8 cellular contexts compared by ENCODE assay signal in genomic region chr1:202349263-202349928, GRCh38.
DNase-seq lines count a peak whose midpoint lies in the region; TF ChIP-seq lines count a peak whose summit lies in the region.

No MANE protein-coding gene starts in this region.

- DNase-seq in DMS 273 (lab: John Stamatoyannopoulos, UW; ENCODE audit: unreplicated experiment) (peak; percentile 56), DMS 273 treated with DMSO at 0.1 percent for 48 hours (lab: John Stamatoyannopoulos, UW) (no peak), HuH-7 (ENCODE audit: low spot score) (peak; percentile 16), fibroblast of mammary gland (ENCODE audit: low read depth) (peak; percentile 79), DMS153 treated with DMSO at 0.1 percent for 48 hours (lab: John Stamatoyannopoulos, UW; ENCODE audit: unreplicated experiment) (no peak), NCI-H774 (lab: John Stamatoyannopoulos, UW) (no peak)

- peak overlapping the region; percentile 97 for H3K4me3 ChIP-seq in fibroblast of mammary gland (ENCODE audit: control insufficient read depth, low read depth, low read length)

- H3K27ac ChIP-seq in VCaP = peak overlapping the region; percentile 82

- peaks cover 27% of the 10 kb centered on the region for H3K4me1 Mint-ChIP-seq in nephron

- peak overlapping the region; percentile 57 to 83 (median 74) for H3K27ac Mint-ChIP-seq in nephron

- no peak for TF ChIP-seq CTCF in VCaP (conservative IDR thresholded peaks at IDR 0.05)
- no peak for TF ChIP-seq CTCF in fibroblast of mammary gland (conservative IDR thresholded peaks at IDR 0.05; ENCODE audit: control insufficient read depth, insufficient read depth, low read depth, low read length)
- TF ChIP-seq CTCF in nephron (IDR thresholded peaks at IDR 0.05; ENCODE audit: unreplicated experiment in 3 of 3) = no peak

- no peaks in the 10 kb centered on the region for H3K9me3 Mint-ChIP-seq in nephron

- H3K36me3 Mint-ChIP-seq in nephron (ENCODE audit: low read depth) = no peaks in the 10 kb centered on the region

- no peaks in the 10 kb centered on the region for H3K27me3 Mint-ChIP-seq in nephron (ENCODE audit: low read depth)

- H3K4me3 Mint-ChIP-seq in nephron = peak overlapping the region; percentile 89 to 97 (median 93)

Comparison
In these comparisons a context has a peak if more than half of its experiments do, and no peak if none do; other contexts are left out.
1. DNase-seq: peak in DMS 273 (single experiment), HuH-7 (single experiment) and fibroblast of mammary gland (single experiment); none in DMS 273 treated with DMSO at 0.1 percent for 48 hours (single experiment), DMS153 treated with DMSO at 0.1 percent for 48 hours (single experiment) and NCI-H774 (single experiment).